10 cellular contexts compared by ENCODE assay signal in the genomic region with DNA sequence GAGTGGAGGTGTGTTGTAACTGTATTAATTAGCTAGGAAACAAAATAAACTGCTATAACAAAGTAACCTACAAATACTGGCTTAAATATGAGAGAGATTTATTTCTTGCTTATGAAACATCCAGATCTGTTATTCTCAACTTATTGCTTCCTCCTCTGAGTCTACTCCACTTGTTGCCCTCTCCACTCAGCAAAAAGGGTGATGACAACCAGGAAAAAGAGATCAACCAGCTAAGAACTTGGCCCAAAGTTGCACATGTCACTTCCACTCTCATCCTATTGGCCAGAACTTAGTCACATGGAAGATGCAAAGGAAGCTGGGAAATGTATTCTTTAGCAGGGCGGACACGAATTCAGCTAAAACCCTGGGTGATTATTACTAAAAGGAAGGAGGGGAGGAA. TPM values are rescaled to one million over a fixed set of nuclear protein-coding genes. Genes with fewer than 3 reads are reported as not detected.
DNase-seq lines count a peak whose midpoint lies in the region; ATAC-seq, FAIRE-seq and TF ChIP-seq lines count a peak whose summit lies in the region.
"Had no signal": no experiment of that assay in that cellular context is flagged by ENCODE, and none has a peak within 500 bp of the region (broad histone marks: within the 10 kb centered on the region; RNA-seq: fewer than 3 reads in every experiment).

No MANE protein-coding gene starts in this region.

- H3K27me3 ChIP-seq in A673 (replicated peaks; ENCODE audit: insufficient read depth, low read depth, low read length, poor library complexity) (no peaks in the 10 kb centered on the region), IMR-90 (ENCODE audit: control insufficient read depth, insufficient read depth, low read length) (no peaks in the 10 kb centered on the region)
- H3K27me3 ChIP-seq: SJCRH30 had no signal

- H4K91ac ChIP-seq in IMR-90 (ENCODE audit: insufficient read depth, low read depth, low read length), result no peak overlapping the region

- TF ChIP-seq POLR2A in IMR-90 (IDR thresholded peaks at IDR 0.05; ENCODE audit: low read depth, low read length), result no peak
- TF ChIP-seq POLR2A in GM12892 (IDR thresholded peaks at IDR 0.05; ENCODE audit: low read depth, low read length), result no peak

- no peak for TF ChIP-seq RAD21 in IMR-90 (IDR thresholded peaks at IDR 0.05; ENCODE audit: low read length)

- in situ Hi-C loops in IMR-90 (cut with MboI; ENCODE audit: low sequenced_read_pairs), result no loop called here

- H3K79me1 ChIP-seq in IMR-90 (ENCODE audit: low read depth in 1 of 2, low read length in 2 of 2), result no peaks in the 10 kb centered on the region

- dilution Hi-C loops in IMR-90 (cut with HindIII; ENCODE audit: low sequenced_read_pairs, unreplicated experiment), result no loop called here

- no peaks in the 10 kb centered on the region for H3K4me1 ChIP-seq in A673 (ENCODE audit: insufficient read depth, low read length, poor library complexity, severe bottlenecking)
- H3K4me1 ChIP-seq in IMR-90 (ENCODE audit: control insufficient read depth, insufficient read depth, low read length), result peaks cover 11% of the 10 kb centered on the region

- H3K23ac ChIP-seq in IMR-90 (ENCODE audit: low read depth, low read length), result no peak overlapping the region

- BruUV-seq in A673 (replicated peaks; lab: Mats Ljungman, UMichigan), result no TSS peak
- no TSS peak for BruUV-seq in IMR-90 (replicated peaks; lab: Mats Ljungman, UMichigan)

- no peaks in the 10 kb centered on the region for H3K36me3 ChIP-seq in A673 (ENCODE audit: insufficient read depth, low read length, poor library complexity, severe bottlenecking)
- no peaks in the 10 kb centered on the region for H3K36me3 ChIP-seq in IMR-90 (ENCODE audit: control insufficient read depth, insufficient read depth, low read length)
- H3K36me3 ChIP-seq: SJCRH30 had no signal

- H3K4me2 ChIP-seq in IMR-90 (ENCODE audit: low read depth, low read length), result no peak overlapping the region

- whole genome bisulfite sequencing in IMR-90 (ENCODE audit: extremely low coverage in 2 of 2, insufficient read length in 1 of 2), 2 experiments, result 50% methylated on average over 2 of the region's 2 CpGs; no CpG with 5 or more reads in 1 of the 2 experiments

- H3K56ac ChIP-seq in IMR-90 (ENCODE audit: extremely low read depth, insufficient read depth, low read length), result no peak overlapping the region

- DNase-seq in A673 (ENCODE audit: low spot score) (peak; percentile 52), IMR-90 (peak; percentile 43), SKM-1 treated with dmso at 0.1 percent for 144 hours (lab: John Stamatoyannopoulos, UW; ENCODE audit: unreplicated experiment) (peak; percentile 33), left ventricle myocardium superior (no peak), GM12892 (ENCODE audit: insufficient read length) (no peak), omental fat pad (ENCODE audit: low spot score) (no peak)
- DNase-seq in activated CD4-positive, alpha-beta T cell treated with anti-CD3 and anti-CD28 coated beads for 48 hours, result no peak
- DNase-seq: activated naive CD4-positive, alpha-beta T cell treated with anti-CD3 and anti-CD28 coated beads for 36 hours had no signal

- H2AK9ac ChIP-seq in IMR-90 (replicated peaks; ENCODE audit: low read depth, low read length, poor library complexity), result peak overlapping the region; percentile 56

- intact Hi-C loops in A673 (cut with micrococcal nuclease; ENCODE audit: unreplicated experiment) (no loop called here), IMR-90 (cut with micrococcal nuclease) (no loop called here), left ventricle myocardium superior (cut with micrococcal nuclease) (no loop called here)

- ATAC-seq in IMR-90 (ENCODE audit: low read depth) (no peak), left ventricle myocardium superior (peak; percentile 40), HG02870 (IDR thresholded peaks at IDR 0.05; ENCODE audit: unreplicated experiment) (no peak), omental fat pad (ENCODE audit: low FRiP score) (no peak)

- H2BK120ac ChIP-seq in IMR-90 (ENCODE audit: low read depth, low read length), result no peak overlapping the region

- no peak overlapping the region for H2BK15ac ChIP-seq in IMR-90 (ENCODE audit: low read depth, low read length)

- no peak overlapping the region; the same call in 1 of the 2 replicates for H4K5ac ChIP-seq in IMR-90 (ENCODE audit: low read depth, low read length)

- H2BK5ac ChIP-seq in IMR-90 (ENCODE audit: low read depth, low read length, poor library complexity, severe bottlenecking), result no peak overlapping the region

- H3K4me3 ChIP-seq in A673 (ENCODE audit: low read depth, low read length, poor library complexity, severe bottlenecking) (no peak overlapping the region), IMR-90 (ENCODE audit: insufficient read depth, low read depth, low read length) (no peak overlapping the region)
- H3K4me3 ChIP-seq: SJCRH30 had no signal

- peaks cover 12% of the 10 kb centered on the region for H3K9me1 ChIP-seq in IMR-90 (ENCODE audit: insufficient read depth, low read length)

- no peak overlapping the region for H2AK5ac ChIP-seq in IMR-90 (ENCODE audit: low read depth, low read length)

- no peak overlapping the region for H2AFZ ChIP-seq in IMR-90 (replicated peaks; ENCODE audit: low read length, poor library complexity)

- POLR2A ChIA-PET in A673 (lab: Charles Lee; ENCODE audit: low non-redundant PET), result no interaction called here
- POLR2A ChIA-PET in IMR-90 (lab: Charles Lee; ENCODE audit: unreplicated experiment), result interaction anchor here (0.5 to 0.8 kb wide), 2 partner anchors 9 to 431 kb away, joined by 3 to 6 read pairs; no protein-coding TSS in a partner anchor

- H3K27ac ChIP-seq in A673 (ENCODE audit: low read depth, low read length, poor library complexity, severe bottlenecking) (no peak overlapping the region), IMR-90 (ENCODE audit: insufficient read depth, low read length) (no peak overlapping the region)
- H3K27ac ChIP-seq: SJCRH30 had no signal

- no peaks in the 10 kb centered on the region for H4K20me1 ChIP-seq in IMR-90 (ENCODE audit: insufficient read depth, low read length)

- no peak overlapping the region for H3K4ac ChIP-seq in IMR-90 (ENCODE audit: low read depth, low read length)

- no peak for FAIRE-seq in GM12892 (lab: Jason Lieb, UNC)

- H4K8ac ChIP-seq in IMR-90 (ENCODE audit: low read depth in 2 of 2, low read length in 2 of 2), result peak overlapping the region in 1 of 2 experiments; percentile 67; a peak in 2 of 4 replicates

- 0 out of 2 replicates have a peak overlapping the region, but pooled peaks have one; percentile 54 for H3K14ac ChIP-seq in IMR-90 (replicated peaks; ENCODE audit: low read depth, low read length)

- H3K9ac ChIP-seq in IMR-90 (ENCODE audit: low read depth, low read length), result no peak overlapping the region

- CTCF ChIA-PET in A673 (lab: Charles Lee) (no interaction called here), IMR-90 (lab: Yijun Ruan, JAX) (interaction anchor here (0.6 kb wide), 1 partner anchor 919 kb away, joined by 4 read pairs; no protein-coding TSS in a partner anchor)

- no peaks in the 10 kb centered on the region for H3K9me3 ChIP-seq in A673 (ENCODE audit: low read depth, low read length, poor library complexity, severe bottlenecking)
- H3K9me3 ChIP-seq in IMR-90 (ENCODE audit: control insufficient read depth, insufficient read depth, low read length), result no peaks in the 10 kb centered on the region
- H3K9me3 ChIP-seq: SJCRH30 had no signal

- TF ChIP-seq CTCF in A673 (conservative IDR thresholded peaks at IDR 0.05; ENCODE audit: low read depth, low read length), result no peak
- no peak for TF ChIP-seq CTCF in IMR-90 (conservative IDR thresholded peaks at IDR 0.05; ENCODE audit: low read depth, low read length)
- TF ChIP-seq CTCF in omental fat pad (IDR thresholded peaks at IDR 0.05), result no peak

- H3K18ac ChIP-seq in IMR-90 (ENCODE audit: low read depth, low read length), result no peak overlapping the region

- H2BK20ac ChIP-seq in IMR-90 (ENCODE audit: low read depth, low read length), result no peak overlapping the region

TF ChIP-seq in IMR-90, 13 proteins besides CTCF, POLR2A, EP300 and RAD21:
- TF ChIP-seq SMC3 (IDR thresholded peaks at IDR 0.05; ENCODE audit: low read depth, low read length) (no peak), RFX5 (IDR thresholded peaks at IDR 0.05; ENCODE audit: low read depth, low read length) (no peak), NFE2L2 (IDR thresholded peaks at IDR 0.05; ENCODE audit: low read depth, low read length) (no peak), USF2 (IDR thresholded peaks at IDR 0.05; ENCODE audit: low read depth, low read length) (peak; percentile 75), RCOR1 (IDR thresholded peaks at IDR 0.05; ENCODE audit: insufficient replicate concordance, low read length) (no peak), MAZ (IDR thresholded peaks at IDR 0.05; ENCODE audit: borderline replicate concordance, low read depth, low read length) (no peak)

RNA-seq across cellular contexts. Expression of gene TP53RK, which starts 5.2 kb away (rescaled TPM):
- total RNA-seq in A673 (2021), result 16.4 and 20.6 TPM in 2 replicates
- 10.6 and 16.1 TPM in 2 replicates for total RNA-seq in IMR-90 (2012; rRNA removed)
- 8.7 and 9.0 TPM in 2 replicates for polyA plus RNA-seq in IMR-90 (2012; rRNA removed)
- 7.0 and 8.1 TPM in 2 replicates for polyA plus RNA-seq in IMR-90 (2012; cell fraction: cytosol; rRNA removed)
- polyA plus RNA-seq in IMR-90 (2012; cell fraction: nucleus; rRNA removed; ENCODE audit: low replicate concordance), result 2.5 and 3.0 TPM in 2 replicates
- total RNA-seq in left ventricle myocardium superior, result 6.1 TPM
- polyA plus RNA-seq in GM12892 (2012; ENCODE audit: missing spikeins), result 13.5 TPM
- 10 to 100 TPM; 14.2 to 26.2 (median 15.7) TPM for total RNA-seq in omental fat pad

RNA-seq across cellular contexts. Expression of gene SLC2A10, which starts 15.0 kb away (rescaled TPM):
- total RNA-seq in A673 (2021), result 0.37 TPM in 1 of 2 replicates, not detected in the other
- 14.7 and 15.2 TPM in 2 replicates for total RNA-seq in IMR-90 (2012; rRNA removed)
- polyA plus RNA-seq in IMR-90 (2012; rRNA removed), result 22.0 TPM in 2 replicates
- polyA plus RNA-seq in IMR-90 (2012; cell fraction: cytosol; rRNA removed), result 15.4 and 26.3 TPM in 2 replicates
- polyA plus RNA-seq in IMR-90 (2012; cell fraction: nucleus; rRNA removed; ENCODE audit: low replicate concordance), result 21.8 and 22.7 TPM in 2 replicates
- 1.9 TPM for total RNA-seq in left ventricle myocardium superior
- polyA plus RNA-seq in GM12892 (2012; ENCODE audit: missing spikeins), result not detected
- 10 to 100 TPM in 3 of 4 donors, 1 to 10 TPM in 1; 5.8 to 28.5 (median 18.7) TPM for total RNA-seq in omental fat pad
- total RNA-seq: activated naive CD4-positive, alpha-beta T cell treated with anti-CD3 and anti-CD28 coated beads for 36 hours had no signal

RNA-seq across cellular contexts. Expression of gene SLC13A3, which starts 43.2 kb away (rescaled TPM):
- total RNA-seq in A673 (2021), result 1.3 and 1.4 TPM in 2 replicates
- 2.5 and 2.8 TPM in 2 replicates for total RNA-seq in IMR-90 (2012; rRNA removed)
- polyA plus RNA-seq in IMR-90 (2012; rRNA removed), result 3.9 and 4.2 TPM in 2 replicates
- polyA plus RNA-seq in IMR-90 (2012; cell fraction: cytosol; rRNA removed), result 2.6 and 2.9 TPM in 2 replicates
- polyA plus RNA-seq in IMR-90 (2012; cell fraction: nucleus; rRNA removed; ENCODE audit: low replicate concordance), result 4.3 and 5.7 TPM in 2 replicates
- 0.12 TPM for total RNA-seq in left ventricle myocardium superior
- polyA plus RNA-seq in GM12892 (2012; ENCODE audit: missing spikeins), result 0.15 TPM
- total RNA-seq in omental fat pad, result 1 to 10 TPM; 1.2 to 3.5 (median 1.9) TPM
- total RNA-seq: activated naive CD4-positive, alpha-beta T cell treated with anti-CD3 and anti-CD28 coated beads for 36 hours; SJCRH30 had no signal

Comparison
In these comparisons a context has a peak if more than half of its experiments do, and no peak if none do; other contexts are left out.
1. DNase-seq: peak in A673 (single experiment), IMR-90 (single experiment) and SKM-1 treated with dmso at 0.1 percent for 144 hours (single experiment); none in left ventricle myocardium superior (single experiment), GM12892 (single experiment), activated CD4-positive, alpha-beta T cell treated with anti-CD3 and anti-CD28 coated beads for 48 hours (single experiment) and omental fat pad (single experiment).